In the genomic region with DNA sequence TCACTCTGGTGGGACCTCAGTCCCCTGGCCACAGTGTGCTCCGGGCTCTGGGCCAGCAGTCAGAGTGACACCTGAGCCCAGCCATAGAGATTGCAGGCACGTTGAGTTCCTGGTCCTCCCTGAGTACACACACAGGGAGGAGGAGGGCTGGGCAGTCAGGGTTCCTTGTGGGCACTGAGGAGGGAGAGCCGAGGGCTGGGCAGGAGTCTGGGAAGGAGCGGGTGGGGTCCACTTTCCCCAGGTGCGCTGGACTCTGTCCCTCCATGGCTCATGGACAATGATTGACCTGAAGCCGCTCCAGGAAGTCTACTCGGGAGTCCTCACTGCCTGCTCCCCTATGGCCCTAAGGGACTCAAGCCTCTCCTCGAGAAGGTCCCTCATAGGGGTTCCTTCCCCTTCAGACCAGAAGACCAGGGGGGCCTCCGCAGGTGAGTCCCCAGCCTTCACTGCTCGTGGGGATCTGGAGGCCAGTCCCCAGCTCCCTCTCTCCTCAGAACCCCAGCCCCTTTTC, we compare ENCODE assay signal across 14 cellular contexts. TPM values are rescaled to one million over a fixed set of nuclear protein-coding genes. Genes with fewer than 3 reads are reported as not detected.
DNase-seq lines count a peak whose midpoint lies in the region; ATAC-seq and TF ChIP-seq lines count a peak whose summit lies in the region.
"Had no signal": no experiment of that assay in that cellular context is flagged by ENCODE, and none has a peak within 500 bp of the region (broad histone marks: within the 10 kb centered on the region; RNA-seq: fewer than 3 reads in every experiment).

No MANE protein-coding gene starts in this region.

- H3K9me2 ChIP-seq in SK-N-SH, result no peaks in the 10 kb centered on the region

- H3K27ac ChIP-seq in SK-N-SH (ENCODE audit: low read depth in 2 of 2, low read length in 1 of 2), result no peak overlapping the region
- peak overlapping the region; percentile 53 for H3K27ac ChIP-seq in lower lobe of right lung
- H3K27ac ChIP-seq in esophagus squamous epithelium, result peak overlapping the region in 1 of 4 donors; percentile 54

- H3K79me2 ChIP-seq in SK-N-SH (ENCODE audit: insufficient read depth), result no peaks in the 10 kb centered on the region

- TF ChIP-seq POLR2A in esophagus squamous epithelium (IDR thresholded peaks at IDR 0.05), result peak in 1 of 4 donors; percentile 12

- 72% methylated on average over 8 of the region's 10 CpGs for WGBS in SK-N-SH (ENCODE audit: low lambda C conversion rate)
- 80% methylated on average over 2 to 4 of the region's 10 CpGs for whole genome bisulfite sequencing in esophagus squamous epithelium, 2 donors

- peaks cover 5% of the 10 kb centered on the region for H3F3A ChIP-seq in SK-N-SH (replicated peaks; ENCODE audit: insufficient read depth)

- no peak for TF ChIP-seq EP300 in SK-N-SH (IDR thresholded peaks at IDR 0.05; ENCODE audit: borderline replicate concordance in 1 of 2, low read depth in 1 of 2, low read length in 1 of 2)

- ATAC-seq in activated naive CD8-positive, alpha-beta T cell treated with anti-CD3 and anti-CD28 coated beads, Interleukin-2, amount 50 U/mL, for 24 hours, result peak; percentile 26
- peak; percentile 87 to 88 for ATAC-seq in lower lobe of right lung
- ATAC-seq in HG03442 (IDR thresholded peaks at IDR 0.05; ENCODE audit: unreplicated experiment), result no peak

- no peaks in the 10 kb centered on the region for H3K4me1 ChIP-seq in SK-N-SH (ENCODE audit: control insufficient read depth in 1 of 2, insufficient read depth in 2 of 2, low read depth in 1 of 2, low read length in 1 of 2)
- H3K4me1 ChIP-seq in lower lobe of right lung, result peaks cover 8% of the 10 kb centered on the region
- H3K4me1 ChIP-seq in esophagus squamous epithelium, result peaks cover 0 to 10% (median 0%) of the 10 kb centered on the region in 3 donors

- no peak for DNase-seq in activated naive CD8-positive, alpha-beta T cell treated with anti-CD3 and anti-CD28 coated beads, Interleukin-2, amount 50 U/mL, for 24 hours
- no peak for DNase-seq in activated naive CD8-positive, alpha-beta T cell treated with anti-CD3 and anti-CD28 coated beads for 36 hours
- DNase-seq in SK-N-SH (peak; percentile 20), lower lobe of right lung (peak; percentile 80), type B pancreatic cell (ENCODE audit: extremely low spot score, unreplicated experiment) (no peak), NCI-H2107 (lab: John Stamatoyannopoulos, UW) (no peak), esophagus squamous epithelium (lab: John Stamatoyannopoulos, UW) (no peak)
- DNase-seq: activated CD4-positive, alpha-beta T cell treated with anti-CD3 and anti-CD28 coated beads, Interleukin-2, amount 50 U/mL, for 48 hours; activated naive CD4-positive, alpha-beta T cell treated with Interleukin-2 at 50 U/mL for 16 hours; H7; NCI-H187 had no signal

- no peak overlapping the region for H3K4me3 Mint-ChIP-seq in activated naive CD8-positive, alpha-beta T cell treated with anti-CD3 and anti-CD28 coated beads, Interleukin-2, amount 50 U/mL, for 24 hours
- H3K4me3 Mint-ChIP-seq in activated naive CD8-positive, alpha-beta T cell treated with anti-CD3 and anti-CD28 coated beads for 36 hours, result no peak overlapping the region
- no peak overlapping the region for H3K4me3 Mint-ChIP-seq in type B pancreatic cell

- H3K36me3 Mint-ChIP-seq in activated naive CD8-positive, alpha-beta T cell treated with anti-CD3 and anti-CD28 coated beads, Interleukin-2, amount 50 U/mL, for 24 hours (ENCODE audit: low read depth), result peaks cover 11% of the 10 kb centered on the region
- H3K36me3 Mint-ChIP-seq in activated naive CD8-positive, alpha-beta T cell treated with anti-CD3 and anti-CD28 coated beads for 36 hours, result peaks cover 12% of the 10 kb centered on the region
- H3K36me3 Mint-ChIP-seq in type B pancreatic cell, result peaks cover 9% of the 10 kb centered on the region

- intact Hi-C loops in lower lobe of right lung (cut with DNase I), result no loop called here
- intact Hi-C loops in esophagus squamous epithelium (cut with DNase I), result no loop called here

- H3K9me3 Mint-ChIP-seq in activated naive CD8-positive, alpha-beta T cell treated with anti-CD3 and anti-CD28 coated beads, Interleukin-2, amount 50 U/mL, for 24 hours, result no peaks in the 10 kb centered on the region
- H3K9me3 Mint-ChIP-seq in activated naive CD8-positive, alpha-beta T cell treated with anti-CD3 and anti-CD28 coated beads for 36 hours, result no peaks in the 10 kb centered on the region
- H3K9me3 Mint-ChIP-seq in type B pancreatic cell, result no peaks in the 10 kb centered on the region

- TF ChIP-seq RAD21 in SK-N-SH (IDR thresholded peaks at IDR 0.05; ENCODE audit: low read length), result no peak

- no peak for TF ChIP-seq CTCF in SK-N-SH (IDR thresholded peaks at IDR 0.05)
- no peak for TF ChIP-seq CTCF in lower lobe of right lung (IDR thresholded peaks at IDR 0.05)
- TF ChIP-seq CTCF in type B pancreatic cell (conservative IDR thresholded peaks at IDR 0.05), result no peak
- TF ChIP-seq CTCF in esophagus squamous epithelium (IDR thresholded peaks at IDR 0.05), result no peak

- no peak overlapping the region for H2AFZ ChIP-seq in SK-N-SH (ENCODE audit: low read depth)

- H3K36me3 ChIP-seq in SK-N-SH (replicated peaks in 1 of 2; ENCODE audit: control insufficient read depth in 1 of 2, insufficient read depth in 2 of 2, low read length in 1 of 2), result peaks cover 0 to 25% of the 10 kb centered on the region in 2 experiments
- H3K36me3 ChIP-seq in lower lobe of right lung, result peaks cover 36% of the 10 kb centered on the region
- peaks cover 11 to 34% (median 22%) of the 10 kb centered on the region in 3 donors for H3K36me3 ChIP-seq in esophagus squamous epithelium

- H3K9me3 ChIP-seq in SK-N-SH, result no peaks in the 10 kb centered on the region
- no peaks in the 10 kb centered on the region for H3K9me3 ChIP-seq in lower lobe of right lung
- H3K9me3 ChIP-seq in esophagus squamous epithelium, result no peaks in the 10 kb centered on the region

- CTCF ChIA-PET in SK-N-SH (lab: Yijun Ruan, JAX), result interaction anchor here (1.5 kb wide), 1 partner anchor 198 kb away, joined by 3 read pairs; no protein-coding TSS in a partner anchor

- no peak overlapping the region for H3K27ac Mint-ChIP-seq in activated naive CD8-positive, alpha-beta T cell treated with anti-CD3 and anti-CD28 coated beads, Interleukin-2, amount 50 U/mL, for 24 hours
- H3K27ac Mint-ChIP-seq in activated naive CD8-positive, alpha-beta T cell treated with anti-CD3 and anti-CD28 coated beads for 36 hours, result no peak overlapping the region
- H3K27ac Mint-ChIP-seq in type B pancreatic cell, result peak overlapping the region; percentile 21

- POLR2A ChIA-PET in SK-N-SH (lab: Yijun Ruan, JAX), result no interaction called here

- no peak overlapping the region for H3K4me2 ChIP-seq in SK-N-SH

- no peak overlapping the region for H3K9ac ChIP-seq in SK-N-SH

- H3K4me1 Mint-ChIP-seq in activated naive CD8-positive, alpha-beta T cell treated with anti-CD3 and anti-CD28 coated beads, Interleukin-2, amount 50 U/mL, for 24 hours, result no peaks in the 10 kb centered on the region
- no peaks in the 10 kb centered on the region for H3K4me1 Mint-ChIP-seq in activated naive CD8-positive, alpha-beta T cell treated with anti-CD3 and anti-CD28 coated beads for 36 hours
- H3K4me1 Mint-ChIP-seq in type B pancreatic cell (ENCODE audit: unreplicated experiment), result no peaks in the 10 kb centered on the region

- H4K20me1 ChIP-seq in SK-N-SH (ENCODE audit: insufficient read depth), result no peaks in the 10 kb centered on the region

- H3K27me3 Mint-ChIP-seq in activated naive CD8-positive, alpha-beta T cell treated with anti-CD3 and anti-CD28 coated beads, Interleukin-2, amount 50 U/mL, for 24 hours, result no peaks in the 10 kb centered on the region
- no peaks in the 10 kb centered on the region for H3K27me3 Mint-ChIP-seq in activated naive CD8-positive, alpha-beta T cell treated with anti-CD3 and anti-CD28 coated beads for 36 hours
- H3K27me3 Mint-ChIP-seq in type B pancreatic cell, result no peaks in the 10 kb centered on the region

- H3K27me3 ChIP-seq in SK-N-SH (ENCODE audit: insufficient read depth) (no peaks in the 10 kb centered on the region), lower lobe of right lung (ENCODE audit: low read depth) (no peaks in the 10 kb centered on the region), esophagus squamous epithelium (no peaks in the 10 kb centered on the region)

- H3K4me3 ChIP-seq in SK-N-SH (ENCODE audit: low read depth in 2 of 2, low read length in 1 of 2) (no peak overlapping the region), lower lobe of right lung (peak overlapping the region; percentile 42), esophagus squamous epithelium (no peak overlapping the region)

RNA-seq across cellular contexts. Expression of gene SLC44A4, which starts 1.1 kb away (rescaled TPM):
- under 1 TPM in 1 of 2 experiments, not detected in 1; 0.30 TPM for total RNA-seq in activated naive CD8-positive, alpha-beta T cell treated with anti-CD3 and anti-CD28 coated beads for 36 hours
- polyA plus RNA-seq in SK-N-SH (2012; rRNA removed), result 0.26 and 0.49 TPM in 2 replicates
- 0.18 and 0.26 TPM in 2 replicates for polyA plus RNA-seq in SK-N-SH (2012; cell fraction: cytosol; rRNA removed)
- polyA plus RNA-seq in SK-N-SH (2012; cell fraction: nucleus; rRNA removed), result 0.40 and 0.66 TPM in 2 replicates
- total RNA-seq in lower lobe of right lung, result 53.7 TPM
- total RNA-seq in type B pancreatic cell (ENCODE audit: low replicate concordance), result 8.8 and 10.6 TPM in 2 replicates
- total RNA-seq in esophagus squamous epithelium, result 1 to 10 TPM in 2 of 4 donors, under 1 TPM in 1, not detected in 1; 0.38 to 3.6 (median 1.3) TPM
- total RNA-seq: OCI-LY7; T-helper 2 cell treated with Interferon-gamma antibody and Interleukin-4, amounts not matched to agents 100 ng/mL and 5 ng/mL, for 36 hours had no signal

RNA-seq across cellular contexts. Expression of gene NEU1, which starts 15.1 kb away (rescaled TPM):
- total RNA-seq in activated naive CD8-positive, alpha-beta T cell treated with anti-CD3 and anti-CD28 coated beads for 36 hours, result 10 to 100 TPM; 12.4 to 12.9 TPM
- 42.2 and 43.0 TPM in 2 replicates for polyA plus RNA-seq in SK-N-SH (2012; rRNA removed)
- 26.4 and 32.7 TPM in 2 replicates for polyA plus RNA-seq in SK-N-SH (2012; cell fraction: cytosol; rRNA removed)
- polyA plus RNA-seq in SK-N-SH (2012; cell fraction: nucleus; rRNA removed), result 31.9 and 35.3 TPM in 2 replicates
- total RNA-seq in lower lobe of right lung (70.5 TPM), type B pancreatic cell (ENCODE audit: low replicate concordance) (46.9 and 62.5 TPM in 2 replicates), esophagus squamous epithelium (10 to 100 TPM; 13.6 to 23.6 (median 17.3) TPM)

RNA-seq across cellular contexts. Expression of gene EHMT2, which starts 19.8 kb away (rescaled TPM):
- 10 to 100 TPM; 63.4 to 64.0 TPM for total RNA-seq in activated naive CD8-positive, alpha-beta T cell treated with anti-CD3 and anti-CD28 coated beads for 36 hours
- 50.1 and 72.0 TPM in 2 replicates for polyA plus RNA-seq in SK-N-SH (2012; rRNA removed)
- 25.3 and 39.7 TPM in 2 replicates for polyA plus RNA-seq in SK-N-SH (2012; cell fraction: cytosol; rRNA removed)
- 209 and 212 TPM in 2 replicates for polyA plus RNA-seq in SK-N-SH (2012; cell fraction: nucleus; rRNA removed)
- total RNA-seq in lower lobe of right lung (46.0 TPM), type B pancreatic cell (ENCODE audit: low replicate concordance) (59.9 and 136 TPM in 2 replicates), esophagus squamous epithelium (10 to 100 TPM; 23.4 to 34.5 (median 27.4) TPM)

RNA-seq across cellular contexts. Expression of gene ZBTB12, which starts 24.2 kb away (rescaled TPM):
- total RNA-seq in activated naive CD8-positive, alpha-beta T cell treated with anti-CD3 and anti-CD28 coated beads for 36 hours, result 1 to 10 TPM; 3.1 to 3.2 TPM
- polyA plus RNA-seq in SK-N-SH (2012; rRNA removed), result 8.3 and 8.4 TPM in 2 replicates
- polyA plus RNA-seq in SK-N-SH (2012; cell fraction: cytosol; rRNA removed), result 4.5 and 8.4 TPM in 2 replicates
- 4.9 and 7.0 TPM in 2 replicates for polyA plus RNA-seq in SK-N-SH (2012; cell fraction: nucleus; rRNA removed)
- 5.1 TPM for total RNA-seq in lower lobe of right lung
- 8.2 and 37.7 TPM in 2 replicates for total RNA-seq in type B pancreatic cell (ENCODE audit: low replicate concordance)
- total RNA-seq in esophagus squamous epithelium, result 1 to 10 TPM in 2 of 4 donors, under 1 TPM in 2; 0.83 to 2.8 (median 1.0) TPM

RNA-seq across cellular contexts. Expression of gene C2, which starts 49.8 kb away (rescaled TPM):
- 1 to 10 TPM in 1 of 2 experiments, under 1 TPM in 1; 0.42 to 1.6 TPM for total RNA-seq in activated naive CD8-positive, alpha-beta T cell treated with anti-CD3 and anti-CD28 coated beads for 36 hours
- polyA plus RNA-seq in SK-N-SH (2012; rRNA removed), result 0.15 and 0.43 TPM in 2 replicates
- polyA plus RNA-seq in SK-N-SH (2012; cell fraction: cytosol; rRNA removed), result 0.14 and 0.25 TPM in 2 replicates
- polyA plus RNA-seq in SK-N-SH (2012; cell fraction: nucleus; rRNA removed), result 0.39 and 0.42 TPM in 2 replicates
- total RNA-seq in lower lobe of right lung, result 311 TPM
- 2.2 and 3.6 TPM in 2 replicates for total RNA-seq in type B pancreatic cell (ENCODE audit: low replicate concordance)
- 10 to 100 TPM in 2 of 4 donors, 1 to 10 TPM in 2; 1.1 to 15.2 (median 6.4) TPM for total RNA-seq in esophagus squamous epithelium

Comparison
In these comparisons a context has a peak if more than half of its experiments do, and no peak if none do; other contexts are left out.
1. DNase-seq: peak in SK-N-SH (single experiment) and lower lobe of right lung (single experiment); none in activated naive CD8-positive, alpha-beta T cell treated with anti-CD3 and anti-CD28 coated beads, Interleukin-2, amount 50 U/mL, for 24 hours (single experiment), activated naive CD8-positive, alpha-beta T cell treated with anti-CD3 and anti-CD28 coated beads for 36 hours (single experiment), type B pancreatic cell (single experiment), NCI-H2107 (single experiment) and esophagus squamous epithelium (single experiment).